ENCODE assay signal across 16 cellular contexts in the genomic region with DNA sequence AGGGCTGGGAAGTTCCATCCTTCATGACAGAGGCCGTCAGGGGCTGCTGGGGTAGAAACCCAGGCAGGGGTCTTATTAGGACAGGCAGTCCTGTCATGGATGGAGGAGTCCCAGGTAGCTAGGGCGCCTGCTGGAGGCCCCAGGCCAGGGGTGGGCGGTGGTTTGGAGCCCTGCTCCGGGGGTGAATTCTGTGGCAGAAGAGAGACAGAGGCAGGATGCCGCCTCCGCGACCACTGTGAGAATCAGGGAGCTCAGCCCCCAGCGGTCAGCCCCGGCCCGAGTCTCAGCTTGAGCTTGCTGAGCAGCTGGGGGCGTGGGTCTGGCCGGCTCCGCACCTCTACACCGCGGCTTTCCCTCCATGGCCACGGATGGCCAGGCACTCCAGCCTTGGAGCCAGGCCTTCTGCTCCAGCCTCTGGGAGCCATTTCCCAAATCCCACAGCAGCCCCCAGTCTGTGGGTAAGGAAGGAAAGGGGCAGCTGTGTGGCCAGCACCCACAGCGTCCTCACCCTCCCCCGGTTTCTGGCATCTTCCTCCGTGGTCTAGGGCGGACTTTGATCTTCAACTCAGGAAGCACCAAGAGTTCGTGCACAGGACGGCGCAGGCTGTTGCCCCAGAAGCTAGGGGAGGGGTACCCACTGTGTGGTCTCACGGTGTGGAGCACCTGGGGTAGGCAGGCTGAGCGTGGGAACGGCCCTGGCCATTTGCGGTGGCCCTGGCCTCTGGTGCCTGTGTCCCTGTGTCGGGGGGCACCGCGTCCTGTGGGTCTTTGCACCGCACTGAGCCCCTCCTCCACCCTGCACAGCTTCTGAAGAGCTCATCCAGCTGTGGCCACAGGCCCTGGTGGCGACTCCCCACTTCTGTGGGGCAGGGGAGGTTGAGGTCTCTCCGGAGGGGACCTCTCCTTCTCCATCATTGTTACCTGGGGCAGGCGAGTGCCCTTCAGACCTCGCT. TPM values are rescaled to one million over a fixed set of nuclear protein-coding genes. Genes with fewer than 3 reads are reported as not detected.
DNase-seq lines count a peak whose midpoint lies in the region; ATAC-seq and TF ChIP-seq lines count a peak whose summit lies in the region.
"Had no signal": no experiment of that assay in that cellular context is flagged by ENCODE, and none has a peak within 500 bp of the region (broad histone marks: within the 10 kb centered on the region; RNA-seq: fewer than 3 reads in every experiment).

No MANE protein-coding gene starts in this region.

- H3K9ac ChIP-seq in Karpas-422 (ENCODE audit: low read length): no peak overlapping the region
- H3K9ac ChIP-seq in mesenchymal stem cell (ENCODE audit: low read length): no peak overlapping the region

- H3K9me3 Mint-ChIP-seq in activated CD8-positive, alpha-beta T cell treated with anti-CD3 and anti-CD28 coated beads for 36 hours: no peaks in the 10 kb centered on the region
- no peaks in the 10 kb centered on the region for H3K9me3 Mint-ChIP-seq in immature natural killer cell
- H3K9me3 Mint-ChIP-seq in mesothelial cell of epicardium: no peaks in the 10 kb centered on the region

- H3K14ac ChIP-seq in mesenchymal stem cell (ENCODE audit: low read length in 2 of 2): no peak overlapping the region

- H3K27ac ChIP-seq in Karpas-422 (ENCODE audit: low read length) (no peak overlapping the region), mesenchymal stem cell (ENCODE audit: low read length, poor library complexity, severe bottlenecking) (no peak overlapping the region)
- H3K27ac ChIP-seq: adrenal gland had no signal

- no peak overlapping the region for H3K23ac ChIP-seq in mesenchymal stem cell (ENCODE audit: low read length in 2 of 2)

- DNase-seq in stimulated activated CD4-positive, alpha-beta T cell treated with anti-CD3 and anti-CD28 coated beads, Interleukin-1b, Interleukin-23, amount 100 ng/mL, for 48 hours: peak; percentile 28
- no peak for DNase-seq in stimulated activated CD4-positive, alpha-beta T cell treated with anti-CD3 and anti-CD28 coated beads, Interleukin-4, amount 100 ng/mL, for 1 hour
- DNase-seq in activated CD8-positive, alpha-beta T cell treated with anti-CD3 and anti-CD28 coated beads for 36 hours: peak; percentile 55
- DNase-seq in immature natural killer cell (peak; percentile 67 to 77 (median 70)), Karpas-422 (no peak), mesothelial cell of epicardium (ENCODE audit: low spot score in 2 of 2, unreplicated experiment in 2 of 2) (no peak), NAMALWA (ENCODE audit: low spot score) (no peak), mesenchymal stem cell (no peak)
- DNase-seq: adrenal gland; AML-193; NCI-H2107; stimulated activated CD4-positive, alpha-beta T cell treated with anti-CD3 and anti-CD28 coated beads, Interleukin-4, amount 100 ng/mL, for 24 hours had no signal

- H3K79me2 ChIP-seq in Karpas-422 (ENCODE audit: low read length): no peaks in the 10 kb centered on the region

- peak overlapping the region; percentile 78 for H3K4me3 Mint-ChIP-seq in activated CD8-positive, alpha-beta T cell treated with anti-CD3 and anti-CD28 coated beads for 36 hours
- peak overlapping the region; percentile 68 to 86 (median 76) for H3K4me3 Mint-ChIP-seq in immature natural killer cell
- no peak overlapping the region for H3K4me3 Mint-ChIP-seq in mesothelial cell of epicardium

- no peaks in the 10 kb centered on the region for H3K9me3 ChIP-seq in Karpas-422 (ENCODE audit: low read length)
- no peaks in the 10 kb centered on the region for H3K9me3 ChIP-seq in mesenchymal stem cell (ENCODE audit: control insufficient read depth, low read length)
- H3K9me3 ChIP-seq: adrenal gland had no signal

- H2AFZ ChIP-seq in Karpas-422 (ENCODE audit: low read length) (no peak overlapping the region), mesenchymal stem cell (ENCODE audit: low read depth, low read length) (no peak overlapping the region)

- H2BK15ac ChIP-seq in mesenchymal stem cell (ENCODE audit: low read depth, poor library complexity, severe bottlenecking): no peak overlapping the region

- H3K36me3 Mint-ChIP-seq in activated CD8-positive, alpha-beta T cell treated with anti-CD3 and anti-CD28 coated beads for 36 hours (ENCODE audit: low read depth): no peaks in the 10 kb centered on the region
- H3K36me3 Mint-ChIP-seq in immature natural killer cell (no peaks in the 10 kb centered on the region), mesothelial cell of epicardium (no peaks in the 10 kb centered on the region)

- peaks cover 79% of the 10 kb centered on the region for H3K4me1 Mint-ChIP-seq in activated CD8-positive, alpha-beta T cell treated with anti-CD3 and anti-CD28 coated beads for 36 hours (ENCODE audit: low read depth)
- H3K4me1 Mint-ChIP-seq in immature natural killer cell (peaks cover 85 to 86% of the 10 kb centered on the region in 2 donors), mesothelial cell of epicardium (peaks cover 27% of the 10 kb centered on the region)

- WGBS in mesenchymal stem cell: 89% methylated on average over 27 of the region's 35 CpGs

- POLR2A ChIA-PET in activated CD8-positive, alpha-beta T cell treated with anti-CD3 and anti-CD28 coated beads for 36 hours (lab: Charles Lee): interaction anchor here (0.7 to 11.5 kb wide), 7 partner anchors 10 to 146 kb away, joined by 3 to 227 read pairs (median 5); a partner anchor contains a TSS

- H3K79me1 ChIP-seq in mesenchymal stem cell (replicated peaks; ENCODE audit: low read length, poor library complexity, severe bottlenecking): no peaks in the 10 kb centered on the region

- no peaks in the 10 kb centered on the region for H4K20me1 ChIP-seq in Karpas-422 (ENCODE audit: insufficient read depth, low read depth, low read length)

- no peak overlapping the region for H2BK5ac ChIP-seq in mesenchymal stem cell (ENCODE audit: low read depth, low read length, poor library complexity, severe bottlenecking)

- no peak overlapping the region for H3K18ac ChIP-seq in mesenchymal stem cell (ENCODE audit: low read depth in 1 of 2, low read length in 2 of 2)

- H3K9me2 ChIP-seq in Karpas-422 (replicated peaks; ENCODE audit: insufficient read depth, low read length): no peaks in the 10 kb centered on the region

- intact Hi-C loops in activated CD8-positive, alpha-beta T cell treated with anti-CD3 and anti-CD28 coated beads for 36 hours (cut with micrococcal nuclease): no loop called here

- no peak overlapping the region for H2AK5ac ChIP-seq in mesenchymal stem cell (ENCODE audit: low read length, severe bottlenecking)

- no peak for TF ChIP-seq CTCF in activated CD8-positive, alpha-beta T cell treated with anti-CD3 and anti-CD28 coated beads for 36 hours (IDR thresholded peaks at IDR 0.05)
- TF ChIP-seq CTCF in mesothelial cell of epicardium (IDR thresholded peaks at IDR 0.05; ENCODE audit: unreplicated experiment): no peak

- no peak overlapping the region for H2BK12ac ChIP-seq in mesenchymal stem cell (ENCODE audit: low read length in 2 of 2)

- H3K4me3 ChIP-seq in Karpas-422 (ENCODE audit: low read length) (no peak overlapping the region), mesenchymal stem cell (ENCODE audit: insufficient read depth in 1 of 2, low read depth in 1 of 2, low read length in 2 of 2) (peak overlapping the region in 1 of 2 experiments; percentile 14)
- H3K4me3 ChIP-seq: adrenal gland had no signal

- peak overlapping the region in 1 of 2 experiments; percentile 64 for H3K4ac ChIP-seq in mesenchymal stem cell (ENCODE audit: low read depth in 1 of 2, low read length in 2 of 2)

- CTCF ChIA-PET in activated CD8-positive, alpha-beta T cell treated with anti-CD3 and anti-CD28 coated beads for 36 hours (lab: Charles Lee): interaction anchor here (0.9 to 8.4 kb wide), 7 partner anchors 11 to 97 kb away, joined by 3 to 68 read pairs (median 5); a partner anchor contains a TSS

- H3K27me3 ChIP-seq in Karpas-422 (ENCODE audit: low read length) (no peaks in the 10 kb centered on the region), mesenchymal stem cell (ENCODE audit: control insufficient read depth in 1 of 2, insufficient read depth in 1 of 2, low read length in 2 of 2) (peaks cover 0 to 12% of the 10 kb centered on the region in 2 experiments)
- H3K27me3 ChIP-seq: adrenal gland had no signal

- no peak overlapping the region for H2BK120ac ChIP-seq in mesenchymal stem cell (ENCODE audit: low read depth, low read length)

- no peaks in the 10 kb centered on the region for H3K36me3 ChIP-seq in Karpas-422 (ENCODE audit: insufficient read depth, low read length)
- H3K36me3 ChIP-seq in mesenchymal stem cell (ENCODE audit: control insufficient read depth in 1 of 2, insufficient read depth in 2 of 2, low read depth in 1 of 2, low read length in 2 of 2): no peaks in the 10 kb centered on the region
- H3K36me3 ChIP-seq: adrenal gland had no signal

- H3K4me1 ChIP-seq in Karpas-422 (ENCODE audit: low read length) (peaks cover 8% of the 10 kb centered on the region), mesenchymal stem cell (ENCODE audit: control insufficient read depth, insufficient read depth, low read depth, low read length) (peaks cover 24% of the 10 kb centered on the region)

- no peak for ATAC-seq in activated CD8-positive, alpha-beta T cell treated with anti-CD3 and anti-CD28 coated beads for 36 hours

- no peak overlapping the region for H4K91ac ChIP-seq in mesenchymal stem cell (ENCODE audit: low read length)

- no peaks in the 10 kb centered on the region for H3K27me3 Mint-ChIP-seq in activated CD8-positive, alpha-beta T cell treated with anti-CD3 and anti-CD28 coated beads for 36 hours
- H3K27me3 Mint-ChIP-seq in immature natural killer cell (ENCODE audit: low read depth in 3 of 3) (peaks cover 18 to 34% (median 26%) of the 10 kb centered on the region in 3 donors), mesothelial cell of epicardium (ENCODE audit: low read depth) (peaks cover 8% of the 10 kb centered on the region)

- H3K27ac Mint-ChIP-seq in activated CD8-positive, alpha-beta T cell treated with anti-CD3 and anti-CD28 coated beads for 36 hours: peak overlapping the region; percentile 100
- H3K27ac Mint-ChIP-seq in immature natural killer cell (peak overlapping the region; percentile 91 to 100 (median 97)), mesothelial cell of epicardium (no peak overlapping the region)

- no peak overlapping the region for H4K8ac ChIP-seq in mesenchymal stem cell (ENCODE audit: low read length)

- H3K4me2 ChIP-seq in Karpas-422 (ENCODE audit: low read depth, low read length, poor library complexity, severe bottlenecking): no peak overlapping the region
- H3K4me2 ChIP-seq in mesenchymal stem cell (ENCODE audit: low read length, poor library complexity, severe bottlenecking): no peak overlapping the region

RNA-seq across cellular contexts. Expression of a gene that starts 14.1 kb away (rescaled TPM):
- total RNA-seq in activated CD8-positive, alpha-beta T cell treated with anti-CD3 and anti-CD28 coated beads for 36 hours: 100 to 1,000 TPM; 289 to 292 TPM
- polyA plus RNA-seq in immature natural killer cell: 100 to 1,000 TPM; 278 to 589 (median 370) TPM
- total RNA-seq in Karpas-422 (2014; rRNA removed; shearing (Covaris generic); ENCODE audit: low replicate concordance): not detected in 2 replicates
- 0.83 to 1.4 TPM (median 1.2 TPM) in 3 replicates for total RNA-seq in mesothelial cell of epicardium
- polyA plus RNA-seq in mesenchymal stem cell (2013, experiment 1 of 2): 0.03 TPM
- polyA plus RNA-seq in mesenchymal stem cell (2013, experiment 2 of 2): 0.12 TPM
- total RNA-seq: dermis microvascular lymphatic vessel endothelial cell, frontal cortex, temporal lobe had no signal

RNA-seq across cellular contexts. Expression of a gene that starts 29.8 kb away (rescaled TPM):
- total RNA-seq in activated CD8-positive, alpha-beta T cell treated with anti-CD3 and anti-CD28 coated beads for 36 hours: 10 to 100 TPM; 90.6 to 97.0 TPM
- 100 to 1,000 TPM in 1 of 3 donors, 10 to 100 TPM in 2; 48.9 to 130 (median 55.9) TPM for polyA plus RNA-seq in immature natural killer cell
- total RNA-seq in Karpas-422 (2014; rRNA removed; shearing (Covaris generic); ENCODE audit: low replicate concordance): 27.1 and 30.6 TPM in 2 replicates
- total RNA-seq in mesothelial cell of epicardium: 202 to 212 TPM (median 204 TPM) in 3 replicates
- 100 TPM for polyA plus RNA-seq in mesenchymal stem cell (2013, experiment 1 of 2)
- polyA plus RNA-seq in mesenchymal stem cell (2013, experiment 2 of 2): 98.8 TPM

RNA-seq across cellular contexts. Expression of a gene that starts 30.3 kb away (rescaled TPM):
- under 1 TPM; 0.45 to 0.50 TPM for total RNA-seq in activated CD8-positive, alpha-beta T cell treated with anti-CD3 and anti-CD28 coated beads for 36 hours
- 1 to 10 TPM in 2 of 3 donors, not detected in 1; 2.7 to 3.6 TPM for polyA plus RNA-seq in immature natural killer cell
- 0.72 TPM in 1 of 2 replicates, not detected in the other for total RNA-seq in Karpas-422 (2014; rRNA removed; shearing (Covaris generic); ENCODE audit: low replicate concordance)
- 5.8 to 7.0 TPM (median 7.0 TPM) in 3 replicates for total RNA-seq in mesothelial cell of epicardium
- 3.1 TPM for polyA plus RNA-seq in mesenchymal stem cell (2013, experiment 1 of 2)
- polyA plus RNA-seq in mesenchymal stem cell (2013, experiment 2 of 2): 3.2 TPM

RNA-seq across cellular contexts. Expression of a gene that starts 55.8 kb away (rescaled TPM):
- total RNA-seq in activated CD8-positive, alpha-beta T cell treated with anti-CD3 and anti-CD28 coated beads for 36 hours: not detected
- not detected for polyA plus RNA-seq in immature natural killer cell
- 0.34 and 2.3 TPM in 2 replicates for total RNA-seq in Karpas-422 (2014; rRNA removed; shearing (Covaris generic); ENCODE audit: low replicate concordance)
- total RNA-seq in mesothelial cell of epicardium: 0.16 TPM in 1 of 3 replicates, not detected in the others
- polyA plus RNA-seq in mesenchymal stem cell (2013, experiment 1 of 2): 0.03 TPM
- polyA plus RNA-seq in mesenchymal stem cell (2013, experiment 2 of 2): not detected
- total RNA-seq: dermis microvascular lymphatic vessel endothelial cell, frontal cortex, lower leg skin, temporal lobe had no signal
- polyA plus RNA-seq: adrenal gland had no signal

Comparison
In these comparisons a context has a peak if more than half of its experiments do, and no peak if none do; other contexts are left out.
1. DNase-seq: peak in stimulated activated CD4-positive, alpha-beta T cell treated with anti-CD3 and anti-CD28 coated beads, Interleukin-1b, Interleukin-23, amount 100 ng/mL, for 48 hours (single experiment), activated CD8-positive, alpha-beta T cell treated with anti-CD3 and anti-CD28 coated beads for 36 hours (single experiment) and immature natural killer cell (3 of 3); none in stimulated activated CD4-positive, alpha-beta T cell treated with anti-CD3 and anti-CD28 coated beads, Interleukin-4, amount 100 ng/mL, for 1 hour (single experiment), Karpas-422 (single experiment), mesothelial cell of epicardium (0 of 2), NAMALWA (single experiment) and mesenchymal stem cell (single experiment).
2. RNA of a gene that starts 14.1 kb away (total RNA-seq): 289 to 292 TPM in activated CD8-positive, alpha-beta T cell treated with anti-CD3 and anti-CD28 coated beads for 36 hours; 0.83 to 1.4 TPM in mesothelial cell of epicardium and not detected in Karpas-422; every median in the first group is over 100 times any median in the second.